Comparison of ENCODE assay signal across 1 cellular context in the genomic region with DNA sequence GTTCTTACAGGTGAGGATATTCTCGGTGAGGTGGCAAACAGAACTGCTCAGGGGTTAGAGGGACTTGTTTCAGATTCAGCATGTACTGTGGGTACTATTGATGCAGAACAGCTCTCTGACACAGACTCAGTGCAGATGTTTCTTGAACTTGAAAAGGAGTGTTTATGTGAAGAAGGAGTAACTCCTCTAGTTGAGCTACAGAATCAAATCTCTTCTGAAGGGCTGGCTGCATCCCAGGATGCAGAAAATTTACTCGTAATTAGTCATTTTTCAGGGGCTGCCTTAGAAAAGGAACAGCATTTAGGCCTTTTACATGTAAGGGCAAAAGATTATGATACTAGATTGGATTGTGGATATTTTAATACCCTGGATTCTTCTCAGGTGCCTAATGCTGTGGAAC.
TF ChIP-seq lines count a peak whose summit lies in the region.

No MANE protein-coding gene starts in this region.

TF ChIP-seq in K562, 482 proteins besides CTCF, POLR2A, EP300 and RAD21 (continued from another document):
- TF ChIP-seq SMAD2 (IDR thresholded peaks at IDR 0.05; ENCODE audit: low read depth, low read length) (no peak), SAFB2 (IDR thresholded peaks at IDR 0.05; ENCODE audit: borderline replicate concordance, low read depth, low read length, severe bottlenecking) (no peak), KLF13 (tag; IDR thresholded peaks at IDR 0.05; ENCODE audit: borderline replicate concordance, low read depth) (no peak), FOS (IDR thresholded peaks at IDR 0.05; ENCODE audit: extremely low read depth, insufficient read length) (no peak), CEBPG (CRISPR knock-in tag; IDR thresholded peaks at IDR 0.05) (no peak), CEBPG (tag; conservative IDR thresholded peaks at IDR 0.05 in 1 of 2, IDR thresholded peaks at IDR 0.05 in 1 of 2) (no peak), GTF2E2 (tag; IDR thresholded peaks at IDR 0.05) (no peak), HDAC6 (IDR thresholded peaks at IDR 0.05; ENCODE audit: low read depth, low read length) (no peak), PHTF2 (CRISPR knock-in tag; IDR thresholded peaks at IDR 0.05) (no peak), MCM7 (IDR thresholded peaks at IDR 0.05) (no peak), SRF (CRISPR knock-in tag; IDR thresholded peaks at IDR 0.05) (no peak), PHF20 (IDR thresholded peaks at IDR 0.05; ENCODE audit: partially characterized antibody) (no peak)
- TF ChIP-seq, protein P1, sequence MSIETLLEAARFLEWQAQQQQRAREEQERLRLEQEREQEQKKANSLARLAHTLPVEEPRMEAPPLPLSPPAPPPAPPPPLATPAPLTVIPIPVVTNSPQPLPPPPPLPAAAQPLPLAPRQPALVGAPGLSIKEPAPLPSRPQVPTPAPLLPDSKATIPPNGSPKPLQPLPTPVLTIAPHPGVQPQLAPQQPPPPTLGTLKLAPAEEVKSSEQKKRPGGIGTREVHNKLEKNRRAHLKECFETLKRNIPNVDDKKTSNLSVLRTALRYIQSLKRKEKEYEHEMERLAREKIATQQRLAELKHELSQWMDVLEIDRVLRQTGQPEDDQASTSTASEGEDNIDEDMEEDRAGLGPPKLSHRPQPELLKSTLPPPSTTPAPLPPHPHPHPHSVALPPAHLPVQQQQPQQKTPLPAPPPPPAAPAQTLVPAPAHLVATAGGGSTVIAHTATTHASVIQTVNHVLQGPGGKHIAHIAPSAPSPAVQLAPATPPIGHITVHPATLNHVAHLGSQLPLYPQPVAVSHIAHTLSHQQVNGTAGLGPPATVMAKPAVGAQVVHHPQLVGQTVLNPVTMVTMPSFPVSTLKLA (conservative IDR thresholded peaks at IDR 0.05) = no peak
- TF ChIP-seq, protein P2, sequence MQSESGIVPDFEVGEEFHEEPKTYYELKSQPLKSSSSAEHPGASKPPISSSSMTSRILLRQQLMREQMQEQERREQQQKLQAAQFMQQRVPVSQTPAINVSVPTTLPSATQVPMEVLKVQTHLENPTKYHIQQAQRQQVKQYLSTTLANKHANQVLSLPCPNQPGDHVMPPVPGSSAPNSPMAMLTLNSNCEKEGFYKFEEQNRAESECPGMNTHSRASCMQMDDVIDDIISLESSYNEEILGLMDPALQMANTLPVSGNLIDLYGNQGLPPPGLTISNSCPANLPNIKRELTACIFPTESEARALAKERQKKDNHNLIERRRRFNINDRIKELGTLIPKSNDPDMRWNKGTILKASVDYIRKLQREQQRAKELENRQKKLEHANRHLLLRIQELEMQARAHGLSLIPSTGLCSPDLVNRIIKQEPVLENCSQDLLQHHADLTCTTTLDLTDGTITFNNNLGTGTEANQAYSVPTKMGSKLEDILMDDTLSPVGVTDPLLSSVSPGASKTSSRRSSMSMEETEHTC (IDR thresholded peaks at IDR 0.05) = no peak
- TF ChIP-seq, protein P3, sequence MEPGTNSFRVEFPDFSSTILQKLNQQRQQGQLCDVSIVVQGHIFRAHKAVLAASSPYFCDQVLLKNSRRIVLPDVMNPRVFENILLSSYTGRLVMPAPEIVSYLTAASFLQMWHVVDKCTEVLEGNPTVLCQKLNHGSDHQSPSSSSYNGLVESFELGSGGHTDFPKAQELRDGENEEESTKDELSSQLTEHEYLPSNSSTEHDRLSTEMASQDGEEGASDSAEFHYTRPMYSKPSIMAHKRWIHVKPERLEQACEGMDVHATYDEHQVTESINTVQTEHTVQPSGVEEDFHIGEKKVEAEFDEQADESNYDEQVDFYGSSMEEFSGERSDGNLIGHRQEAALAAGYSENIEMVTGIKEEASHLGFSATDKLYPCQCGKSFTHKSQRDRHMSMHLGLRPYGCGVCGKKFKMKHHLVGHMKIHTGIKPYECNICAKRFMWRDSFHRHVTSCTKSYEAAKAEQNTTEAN (CRISPR knock-in tag; IDR thresholded peaks at IDR 0.05) = no peak
- TF ChIP-seq, protein P4, sequence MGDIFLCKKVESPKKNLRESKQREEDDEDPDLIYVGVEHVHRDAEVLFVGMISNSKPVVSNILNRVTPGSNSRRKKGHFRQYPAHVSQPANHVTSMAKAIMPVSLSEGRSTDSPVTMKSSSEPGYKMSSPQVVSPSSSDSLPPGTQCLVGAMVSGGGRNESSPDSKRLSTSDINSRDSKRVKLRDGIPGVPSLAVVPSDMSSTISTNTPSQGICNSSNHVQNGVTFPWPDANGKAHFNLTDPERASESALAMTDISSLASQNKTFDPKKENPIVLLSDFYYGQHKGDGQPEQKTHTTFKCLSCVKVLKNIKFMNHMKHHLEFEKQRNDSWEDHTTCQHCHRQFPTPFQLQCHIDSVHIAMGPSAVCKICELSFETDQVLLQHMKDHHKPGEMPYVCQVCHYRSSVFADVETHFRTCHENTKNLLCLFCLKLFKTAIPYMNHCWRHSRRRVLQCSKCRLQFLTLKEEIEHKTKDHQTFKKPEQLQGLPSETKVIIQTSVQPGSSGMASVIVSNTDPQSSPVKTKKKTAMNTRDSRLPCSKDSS (IDR thresholded peaks at IDR 0.05; ENCODE audit: low read depth, partially characterized antibody) = no peak
